ENCODE assay signal across 19 cellular contexts in the genomic region with DNA sequence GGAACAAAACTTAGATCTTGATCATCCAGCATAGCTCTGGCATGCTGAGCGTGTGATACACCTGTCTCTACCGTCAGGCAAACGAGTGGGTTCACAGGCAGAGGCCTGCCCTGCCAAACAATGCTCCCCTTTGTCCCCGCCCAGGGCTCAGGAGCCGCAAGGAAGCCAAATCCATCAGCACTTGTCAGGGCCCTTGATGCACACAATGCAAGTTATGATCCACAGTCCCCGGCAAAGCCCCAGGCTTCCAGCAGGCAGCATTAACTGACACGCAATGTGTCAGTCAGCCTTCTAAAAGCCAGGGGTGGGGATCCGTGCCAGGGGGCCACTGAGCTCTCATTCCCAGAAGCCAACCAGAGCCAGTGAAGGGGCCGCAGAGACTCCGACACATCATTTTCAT.
DNase-seq lines count a peak whose midpoint lies in the region; ATAC-seq and TF ChIP-seq lines count a peak whose summit lies in the region.
"Had no signal": no experiment of that assay in that cellular context is flagged by ENCODE, and none has a peak within 500 bp of the region (broad histone marks: within the 10 kb centered on the region; RNA-seq: fewer than 3 reads in every experiment).

No MANE protein-coding gene starts in this region.

- H2AK5ac ChIP-seq in H9 (ENCODE audit: insufficient read length, low read length), result no peak overlapping the region

- H2BK12ac ChIP-seq in H9 (ENCODE audit: insufficient read length, low read depth, low read length), result no peak overlapping the region

- no peaks in the 10 kb centered on the region for H3K9me3 ChIP-seq in H9 (ENCODE audit: control insufficient read depth, low read depth, low read length)
- H3K9me3 ChIP-seq: breast epithelium had no signal

- peaks cover 18% of the 10 kb centered on the region for H3K4me1 Mint-ChIP-seq in neural crest cell
- peaks cover 2 to 6% of the 10 kb centered on the region in 2 experiments; a peak in 1 of 4 replicates for H3K4me1 Mint-ChIP-seq in H9

- H3K9me3 Mint-ChIP-seq in neural crest cell (peaks cover 11% of the 10 kb centered on the region), H9 (peaks cover 2 to 4% of the 10 kb centered on the region in 2 experiments; a peak in 2 of 5 replicates)
- H3K9me3 Mint-ChIP-seq: stimulated activated effector memory CD8-positive, alpha-beta T cell treated with anti-CD3 and anti-CD28 coated beads, Interleukin-12 subunit alpha, Interleukin-12 subunit beta, amount 100 ng/mL, for 72 hours had no signal

- in situ Hi-C loops in SK-MEL-5 (cut with HindIII; ENCODE audit: low pct_unique_long_range_greater_than_20kb, low sequenced_read_pairs), result no loop called here

- no peaks in the 10 kb centered on the region for H3K79me2 ChIP-seq in H9 (ENCODE audit: insufficient read depth, low read length)
- H3K79me2 ChIP-seq: parathyroid adenoma had no signal

- H3K23me2 ChIP-seq in H9 (ENCODE audit: insufficient read length, low read depth, low read length, poor library complexity, severe bottlenecking), result no peaks in the 10 kb centered on the region

- no peaks in the 10 kb centered on the region for H4K20me1 ChIP-seq in H9 (ENCODE audit: control insufficient read depth, insufficient read depth, insufficient read length)
- H4K20me1 ChIP-seq: BLaER1 treated with 17β-estradiol and CSF1 and Interleukin-3, amounts not matched to agents 10 nM and 100 nM had no signal

- no peaks in the 10 kb centered on the region for H3K27me3 ChIP-seq in H9 (ENCODE audit: insufficient read depth, low read length)
- H3K27me3 ChIP-seq: BLaER1 treated with 17β-estradiol and CSF1 and Interleukin-3, amounts not matched to agents 10 nM and 100 nM; tibial artery had no signal

- no peak overlapping the region for H3T11ph ChIP-seq in H9 (ENCODE audit: low read length)

- TF ChIP-seq CTCF in neural crest cell (conservative IDR thresholded peaks at IDR 0.05), result no peak
- no peak for TF ChIP-seq CTCF in H9 (conservative IDR thresholded peaks at IDR 0.05)

- H3K9ac ChIP-seq in H9 (ENCODE audit: extremely low read depth, insufficient read length, low read length), result no peak overlapping the region
- H3K9ac ChIP-seq: BLaER1 treated with 17β-estradiol and CSF1 and Interleukin-3, amounts not matched to agents 10 nM and 100 nM; parathyroid adenoma had no signal

- no peak for TF ChIP-seq RAD21 in Ishikawa (IDR thresholded peaks at IDR 0.05; ENCODE audit: low read depth)

- H3K14ac ChIP-seq in H9 (ENCODE audit: insufficient read depth, low read length), result no peak overlapping the region

- ATAC-seq in GM18861 (IDR thresholded peaks at IDR 0.05; ENCODE audit: unreplicated experiment) (no peak), GM18505 (IDR thresholded peaks at IDR 0.05; ENCODE audit: unreplicated experiment) (no peak)
- ATAC-seq: activated naive CD4-positive, alpha-beta T cell treated with anti-CD3 and anti-CD28 coated beads, Interleukin-2, amount 50 U/mL, for 72 hours; stimulated activated effector memory CD8-positive, alpha-beta T cell treated with anti-CD3 and anti-CD28 coated beads, Interleukin-12 subunit alpha, Interleukin-12 subunit beta, amount 100 ng/mL, for 72 hours had no signal

- H4K5ac ChIP-seq in H9 (ENCODE audit: insufficient read length, low read depth, low read length), result no peak overlapping the region

- peak; percentile 42 for DNase-seq in NCI-H2107 treated with DMSO at 0.1 percent for 48 hours (lab: John Stamatoyannopoulos, UW; ENCODE audit: unreplicated experiment)
- peak; percentile 100 for DNase-seq in SK-MEL-5 (ENCODE audit: low read depth, low spot score)
- no peak for DNase-seq in neural crest cell (ENCODE audit: low read depth, low spot score)
- DNase-seq in activated CD4-positive, alpha-beta T cell treated with anti-CD3 and anti-CD28 coated beads, Interleukin-2, amount 50 U/mL, for 4 hours, result no peak
- DNase-seq in H9, result no peak
- DNase-seq: activated CD4-positive, alpha-beta T cell treated with anti-CD3 and anti-CD28 coated beads, Interleukin-2, amount 10 ng/mL, durations not matched to agents 24 days and 14 days; activated T-cell treated with anti-CD3 and anti-CD28 coated beads, Interleukin-2, amount 50 U/mL, for 1 hour; DND-41; GOT3; left cardiac atrium; tibial artery had no signal

- H3K27me3 Mint-ChIP-seq in neural crest cell (ENCODE audit: low read depth) (no peaks in the 10 kb centered on the region), H9 (ENCODE audit: low read depth) (peaks cover 12% of the 10 kb centered on the region)

- peak overlapping the region; percentile 75 for H3K27ac Mint-ChIP-seq in neural crest cell (ENCODE audit: unreplicated experiment)
- H3K27ac Mint-ChIP-seq in H9, result no peak overlapping the region
- H3K27ac Mint-ChIP-seq: activated CD4-positive, alpha-beta T cell treated with anti-CD3 and anti-CD28 coated beads, Interleukin-2, amount 10 ng/mL, durations not matched to agents 24 days and 14 days; activated naive CD4-positive, alpha-beta T cell treated with anti-CD3 and anti-CD28 coated beads, Interleukin-2, amount 50 U/mL, for 72 hours; stimulated activated effector memory CD8-positive, alpha-beta T cell treated with anti-CD3 and anti-CD28 coated beads, Interleukin-12 subunit alpha, Interleukin-12 subunit beta, amount 100 ng/mL, for 72 hours had no signal

- no CpG with 5 or more reads among the region's 10 CpGs for WGBS in H9 (ENCODE audit: extremely low coverage, insufficient read length, low lambda C conversion rate)

- no peak overlapping the region for H3K18ac ChIP-seq in H9 (ENCODE audit: insufficient read length, low read depth, low read length)

- no peaks in the 10 kb centered on the region for H3K4me1 ChIP-seq in H9 (ENCODE audit: insufficient read depth, low read length)
- H3K4me1 ChIP-seq: breast epithelium, parathyroid adenoma had no signal

- no peaks in the 10 kb centered on the region for H3K79me1 ChIP-seq in H9 (ENCODE audit: insufficient read depth, low read depth, low read length, poor library complexity, severe bottlenecking)

- no peak overlapping the region for H2BK20ac ChIP-seq in H9 (ENCODE audit: low read depth, low read length, poor library complexity, severe bottlenecking)

- H2BK15ac ChIP-seq in H9 (ENCODE audit: low read depth, low read length), result no peak overlapping the region

- H2AFZ ChIP-seq in H9 (ENCODE audit: low read length), result no peak overlapping the region
- H2AFZ ChIP-seq: parathyroid adenoma had no signal

- H3K23ac ChIP-seq in H9 (ENCODE audit: insufficient read length, low read depth, low read length), result no peak overlapping the region

- H3K4me3 Mint-ChIP-seq in neural crest cell (no peak overlapping the region), H9 (no peak overlapping the region)
- H3K4me3 Mint-ChIP-seq: activated CD4-positive, alpha-beta T cell treated with anti-CD3 and anti-CD28 coated beads, Interleukin-2, amount 10 ng/mL, durations not matched to agents 24 days and 14 days; stimulated activated effector memory CD8-positive, alpha-beta T cell treated with anti-CD3 and anti-CD28 coated beads, Interleukin-12 subunit alpha, Interleukin-12 subunit beta, amount 100 ng/mL, for 72 hours had no signal

- no peak overlapping the region for H4K91ac ChIP-seq in H9 (ENCODE audit: insufficient read length, low read depth, low read length)

- no peak overlapping the region for H2BK5ac ChIP-seq in H9 (ENCODE audit: insufficient read length, low read length)

- no peak overlapping the region for H3K4ac ChIP-seq in H9 (ENCODE audit: low read depth, low read length)

- H3K56ac ChIP-seq in H9 (ENCODE audit: insufficient read length, low read depth, low read length), result no peak overlapping the region

- peak; percentile 88 for TF ChIP-seq EP300 in Ishikawa (IDR thresholded peaks at IDR 0.05; ENCODE audit: borderline replicate concordance)

- H2BK120ac ChIP-seq in H9 (ENCODE audit: low read depth, low read length, poor library complexity, severe bottlenecking), result no peak overlapping the region

- no peak for TF ChIP-seq POLR2A in GM18505 (IDR thresholded peaks at IDR 0.05; ENCODE audit: borderline replicate concordance, extremely low read depth, insufficient read depth, insufficient read length)

- H4K8ac ChIP-seq in H9 (replicated peaks; ENCODE audit: insufficient read length, low read depth, low read length), result no peak overlapping the region

- H3K4me2 ChIP-seq in H9 (ENCODE audit: insufficient read depth, insufficient read length, low read length), result no peak overlapping the region

- H3K36me3 Mint-ChIP-seq in neural crest cell (ENCODE audit: low read depth) (no peaks in the 10 kb centered on the region), H9 (ENCODE audit: insufficient read depth in 1 of 3, low read depth in 3 of 3) (no peaks in the 10 kb centered on the region)
- H3K36me3 Mint-ChIP-seq: stimulated activated effector memory CD8-positive, alpha-beta T cell treated with anti-CD3 and anti-CD28 coated beads, Interleukin-12 subunit alpha, Interleukin-12 subunit beta, amount 100 ng/mL, for 72 hours had no signal

- H3K27ac ChIP-seq in H9 (ENCODE audit: insufficient read length, low read depth, low read length), result no peak overlapping the region
- H3K27ac ChIP-seq: BLaER1 treated with 17β-estradiol and CSF1 and Interleukin-3, amounts not matched to agents 10 nM and 100 nM; breast epithelium; parathyroid adenoma; tibial artery had no signal

TF ChIP-seq in Ishikawa, 13 proteins besides CTCF, POLR2A, EP300 and RAD21 (continues in another document):
- TF ChIP-seq YY1 (IDR thresholded peaks at IDR 0.05; ENCODE audit: low read depth) (no peak), EGR1 (IDR thresholded peaks at IDR 0.05) (no peak), TEAD4 (IDR thresholded peaks at IDR 0.05) (no peak), FOXM1 (IDR thresholded peaks at IDR 0.05; ENCODE audit: borderline replicate concordance, low read depth) (no peak; the same call in 1 of the 2 replicates), TCF12 (IDR thresholded peaks at IDR 0.05; ENCODE audit: low read depth) (peak; percentile 63; the same call in 1 of the 2 replicates), TAF1 (IDR thresholded peaks at IDR 0.05; ENCODE audit: low read depth) (no peak), CREB1 (IDR thresholded peaks at IDR 0.05; ENCODE audit: low read depth) (no peak), ZBTB7A (IDR thresholded peaks at IDR 0.05; ENCODE audit: low read depth) (no peak)
- TF ChIP-seq, protein P1, sequence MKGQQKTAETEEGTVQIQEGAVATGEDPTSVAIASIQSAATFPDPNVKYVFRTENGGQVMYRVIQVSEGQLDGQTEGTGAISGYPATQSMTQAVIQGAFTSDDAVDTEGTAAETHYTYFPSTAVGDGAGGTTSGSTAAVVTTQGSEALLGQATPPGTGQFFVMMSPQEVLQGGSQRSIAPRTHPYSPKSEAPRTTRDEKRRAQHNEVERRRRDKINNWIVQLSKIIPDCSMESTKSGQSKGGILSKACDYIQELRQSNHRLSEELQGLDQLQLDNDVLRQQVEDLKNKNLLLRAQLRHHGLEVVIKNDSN (IDR thresholded peaks at IDR 0.05), result no peak
- TF ChIP-seq, protein P2, sequence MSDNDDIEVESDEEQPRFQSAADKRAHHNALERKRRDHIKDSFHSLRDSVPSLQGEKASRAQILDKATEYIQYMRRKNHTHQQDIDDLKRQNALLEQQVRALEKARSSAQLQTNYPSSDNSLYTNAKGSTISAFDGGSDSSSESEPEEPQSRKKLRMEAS (IDR thresholded peaks at IDR 0.05), result 0 out of 2 replicates have a peak, but pooled peaks have one; percentile 16

Comparison
In these comparisons a context has a peak if more than half of its experiments do, and no peak if none do; other contexts are left out.
1. DNase-seq: peak in NCI-H2107 treated with DMSO at 0.1 percent for 48 hours (single experiment) and SK-MEL-5 (single experiment); none in neural crest cell (single experiment), activated CD4-positive, alpha-beta T cell treated with anti-CD3 and anti-CD28 coated beads, Interleukin-2, amount 50 U/mL, for 4 hours (0 of 2) and H9 (single experiment).